1 cellular context compared by ENCODE assay signal in the genomic region with DNA sequence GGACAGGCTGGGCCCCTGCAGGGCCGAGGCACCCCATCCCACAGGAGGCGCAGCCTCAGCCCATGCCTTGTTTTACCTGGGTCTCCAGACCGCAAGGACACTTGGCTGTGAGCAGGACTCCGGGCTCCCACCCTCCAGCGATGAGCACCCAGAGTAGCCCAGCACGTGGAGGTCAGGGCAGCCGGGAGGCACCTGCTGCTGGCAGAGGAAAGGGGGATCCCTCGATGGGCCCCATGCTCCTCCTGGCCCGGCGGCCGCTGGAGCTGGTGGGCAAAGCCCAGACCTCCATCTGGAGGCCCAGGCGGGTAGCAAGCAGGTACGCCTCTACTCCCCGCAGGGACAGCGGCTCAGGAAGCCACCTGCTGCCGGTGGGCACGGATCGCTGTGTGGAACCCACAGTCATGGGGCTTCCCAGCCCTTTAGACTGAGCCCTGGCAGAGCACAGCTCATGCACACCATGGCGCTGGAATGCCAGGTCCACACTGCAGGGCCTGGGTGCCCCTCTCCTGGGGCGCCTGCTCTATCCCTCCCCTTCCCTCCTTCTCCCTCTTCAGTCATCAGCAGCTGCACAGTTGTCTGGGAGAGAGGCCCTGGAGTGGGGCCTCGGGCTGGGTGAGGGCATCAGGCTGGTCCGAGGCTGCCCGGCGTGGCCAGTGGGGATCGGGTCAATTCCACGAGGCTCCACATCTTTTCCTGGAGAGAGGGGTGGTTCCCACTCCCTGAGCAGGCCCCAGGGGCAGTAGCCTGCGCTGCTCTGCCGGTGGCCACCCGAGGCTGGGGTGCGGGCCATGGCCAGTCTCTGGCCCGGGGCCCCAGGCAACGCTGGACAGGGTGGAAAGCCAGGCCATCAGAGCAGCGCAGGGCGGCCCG.
TF ChIP-seq lines count a peak whose summit lies in the region.

No MANE protein-coding gene starts in this region.

TF ChIP-seq in HepG2, 621 proteins besides CTCF, POLR2A, EP300 and RAD21:
- TF ChIP-seq, protein P1, sequence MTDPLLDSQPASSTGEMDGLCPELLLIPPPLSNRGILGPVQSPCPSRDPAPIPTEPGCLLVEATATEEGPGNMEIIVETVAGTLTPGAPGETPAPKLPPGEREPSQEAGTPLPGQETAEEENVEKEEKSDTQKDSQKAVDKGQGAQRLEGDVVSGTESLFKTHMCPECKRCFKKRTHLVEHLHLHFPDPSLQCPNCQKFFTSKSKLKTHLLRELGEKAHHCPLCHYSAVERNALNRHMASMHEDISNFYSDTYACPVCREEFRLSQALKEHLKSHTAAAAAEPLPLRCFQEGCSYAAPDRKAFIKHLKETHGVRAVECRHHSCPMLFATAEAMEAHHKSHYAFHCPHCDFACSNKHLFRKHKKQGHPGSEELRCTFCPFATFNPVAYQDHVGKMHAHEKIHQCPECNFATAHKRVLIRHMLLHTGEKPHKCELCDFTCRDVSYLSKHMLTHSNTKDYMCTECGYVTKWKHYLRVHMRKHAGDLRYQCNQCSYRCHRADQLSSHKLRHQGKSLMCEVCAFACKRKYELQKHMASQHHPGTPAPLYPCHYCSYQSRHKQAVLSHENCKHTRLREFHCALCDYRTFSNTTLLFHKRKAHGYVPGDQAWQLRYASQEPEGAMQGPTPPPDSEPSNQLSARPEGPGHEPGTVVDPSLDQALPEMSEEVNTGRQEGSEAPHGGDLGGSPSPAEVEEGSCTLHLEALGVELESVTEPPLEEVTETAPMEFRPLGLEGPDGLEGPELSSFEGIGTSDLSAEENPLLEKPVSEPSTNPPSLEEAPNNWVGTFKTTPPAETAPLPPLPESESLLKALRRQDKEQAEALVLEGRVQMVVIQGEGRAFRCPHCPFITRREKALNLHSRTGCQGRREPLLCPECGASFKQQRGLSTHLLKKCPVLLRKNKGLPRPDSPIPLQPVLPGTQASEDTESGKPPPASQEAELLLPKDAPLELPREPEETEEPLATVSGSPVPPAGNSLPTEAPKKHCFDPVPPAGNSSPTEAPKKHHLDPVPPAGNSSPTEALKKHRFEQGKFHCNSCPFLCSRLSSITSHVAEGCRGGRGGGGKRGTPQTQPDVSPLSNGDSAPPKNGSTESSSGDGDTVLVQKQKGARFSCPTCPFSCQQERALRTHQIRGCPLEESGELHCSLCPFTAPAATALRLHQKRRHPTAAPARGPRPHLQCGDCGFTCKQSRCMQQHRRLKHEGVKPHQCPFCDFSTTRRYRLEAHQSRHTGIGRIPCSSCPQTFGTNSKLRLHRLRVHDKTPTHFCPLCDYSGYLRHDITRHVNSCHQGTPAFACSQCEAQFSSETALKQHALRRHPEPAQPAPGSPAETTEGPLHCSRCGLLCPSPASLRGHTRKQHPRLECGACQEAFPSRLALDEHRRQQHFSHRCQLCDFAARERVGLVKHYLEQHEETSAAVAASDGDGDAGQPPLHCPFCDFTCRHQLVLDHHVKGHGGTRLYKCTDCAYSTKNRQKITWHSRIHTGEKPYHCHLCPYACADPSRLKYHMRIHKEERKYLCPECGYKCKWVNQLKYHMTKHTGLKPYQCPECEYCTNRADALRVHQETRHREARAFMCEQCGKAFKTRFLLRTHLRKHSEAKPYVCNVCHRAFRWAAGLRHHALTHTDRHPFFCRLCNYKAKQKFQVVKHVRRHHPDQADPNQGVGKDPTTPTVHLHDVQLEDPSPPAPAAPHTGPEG (CRISPR knock-in tag; IDR thresholded peaks at IDR 0.05): no peak
- TF ChIP-seq GATAD2A (CRISPR knock-in tag; IDR thresholded peaks at IDR 0.05): no peak
- TF ChIP-seq PCBP2 (optimal IDR thresholded peaks at IDR 0.05; ENCODE audit: low read depth, low read length, poor library complexity, severe bottlenecking): no peak
- no peak for TF ChIP-seq CBX1 (IDR thresholded peaks at IDR 0.05; ENCODE audit: low read depth)
- TF ChIP-seq THRA (CRISPR knock-in tag; IDR thresholded peaks at IDR 0.05; ENCODE audit: borderline replicate concordance): no peak
- TF ChIP-seq THAP8 (CRISPR knock-in tag; IDR thresholded peaks at IDR 0.05; ENCODE audit: borderline replicate concordance): no peak
- no peak for TF ChIP-seq ZNF468 (CRISPR knock-in tag; IDR thresholded peaks at IDR 0.05)
- TF ChIP-seq FOXA3 (CRISPR knock-in tag; IDR thresholded peaks at IDR 0.05): no peak
- TF ChIP-seq ZNF713 (CRISPR knock-in tag; IDR thresholded peaks at IDR 0.05): no peak
- no peak for TF ChIP-seq ZBTB42 (CRISPR knock-in tag; IDR thresholded peaks at IDR 0.05)
- TF ChIP-seq FOXA1 (IDR thresholded peaks at IDR 0.05): no peak
- no peak for TF ChIP-seq FOXA1 (CRISPR knock-in tag; IDR thresholded peaks at IDR 0.05)
- TF ChIP-seq, protein P2, sequence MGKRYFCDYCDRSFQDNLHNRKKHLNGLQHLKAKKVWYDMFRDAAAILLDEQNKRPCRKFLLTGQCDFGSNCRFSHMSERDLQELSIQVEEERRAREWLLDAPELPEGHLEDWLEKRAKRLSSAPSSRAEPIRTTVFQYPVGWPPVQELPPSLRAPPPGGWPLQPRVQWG (CRISPR knock-in tag; IDR thresholded peaks at IDR 0.05; ENCODE audit: borderline replicate concordance, low read depth): no peak
- no peak for TF ChIP-seq ERF (CRISPR knock-in tag; IDR thresholded peaks at IDR 0.05)
- TF ChIP-seq, protein P3, sequence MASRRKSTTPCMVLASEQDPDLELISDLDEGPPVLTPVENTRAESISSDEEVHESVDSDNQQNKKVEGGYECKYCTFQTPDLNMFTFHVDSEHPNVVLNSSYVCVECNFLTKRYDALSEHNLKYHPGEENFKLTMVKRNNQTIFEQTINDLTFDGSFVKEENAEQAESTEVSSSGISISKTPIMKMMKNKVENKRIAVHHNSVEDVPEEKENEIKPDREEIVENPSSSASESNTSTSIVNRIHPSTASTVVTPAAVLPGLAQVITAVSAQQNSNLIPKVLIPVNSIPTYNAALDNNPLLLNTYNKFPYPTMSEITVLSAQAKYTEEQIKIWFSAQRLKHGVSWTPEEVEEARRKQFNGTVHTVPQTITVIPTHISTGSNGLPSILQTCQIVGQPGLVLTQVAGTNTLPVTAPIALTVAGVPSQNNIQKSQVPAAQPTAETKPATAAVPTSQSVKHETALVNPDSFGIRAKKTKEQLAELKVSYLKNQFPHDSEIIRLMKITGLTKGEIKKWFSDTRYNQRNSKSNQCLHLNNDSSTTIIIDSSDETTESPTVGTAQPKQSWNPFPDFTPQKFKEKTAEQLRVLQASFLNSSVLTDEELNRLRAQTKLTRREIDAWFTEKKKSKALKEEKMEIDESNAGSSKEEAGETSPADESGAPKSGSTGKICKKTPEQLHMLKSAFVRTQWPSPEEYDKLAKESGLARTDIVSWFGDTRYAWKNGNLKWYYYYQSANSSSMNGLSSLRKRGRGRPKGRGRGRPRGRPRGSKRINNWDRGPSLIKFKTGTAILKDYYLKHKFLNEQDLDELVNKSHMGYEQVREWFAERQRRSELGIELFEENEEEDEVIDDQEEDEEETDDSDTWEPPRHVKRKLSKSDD (CRISPR knock-in tag; IDR thresholded peaks at IDR 0.05; ENCODE audit: low read depth): no peak
- no peak for TF ChIP-seq HOXA9 (CRISPR knock-in tag; IDR thresholded peaks at IDR 0.05; ENCODE audit: borderline replicate concordance)
